Comparison of ENCODE assay signal across 33 cellular contexts in genomic region chr2:171772373-171772772, GRCh38.
DNase-seq lines count a peak whose midpoint lies in the region; ATAC-seq, FAIRE-seq and TF ChIP-seq lines count a peak whose summit lies in the region.
"Had no signal": no experiment of that assay in that cellular context is flagged by ENCODE, and none has a peak within 500 bp of the region (broad histone marks: within the 10 kb centered on the region; RNA-seq: fewer than 3 reads in every experiment).

No MANE protein-coding gene starts in this region.

- no peak for TF ChIP-seq RAD21 in HepG2 (CRISPR knock-in tag; IDR thresholded peaks at IDR 0.05)

- peak; percentile 98 for ATAC-seq in HepG2
- ATAC-seq in right lobe of liver = no peak
- ATAC-seq: A549; CD8-positive, alpha-beta T cell had no signal

- CTCF ChIA-PET in HepG2 (lab: Yijun Ruan, JAX; ENCODE audit: low intra/inter-chr PET ratio, low total read pairs) = no interaction called here

- H2AFZ ChIP-seq in HepG2 (ENCODE audit: low read length) = no peak overlapping the region
- no peak overlapping the region for H2AFZ ChIP-seq in astrocyte (ENCODE audit: low read depth, low read length)

- H3K9ac ChIP-seq in HepG2 (ENCODE audit: insufficient read depth, low read depth, low read length) = 0 out of 2 replicates have a peak overlapping the region, but pooled peaks have one; percentile 5
- H3K9ac ChIP-seq in astrocyte (ENCODE audit: low read length) = no peak overlapping the region
- H3K9ac ChIP-seq: BLaER1; BLaER1 treated with 17β-estradiol and CSF1 and Interleukin-3, amounts not matched to agents 10 nM and 100 nM had no signal

- peaks cover 13% of the 10 kb centered on the region for H3K36me3 Mint-ChIP-seq in astrocyte (ENCODE audit: low read depth, unreplicated experiment)

- peak; percentile 66 to 89; a peak in 3 of 4 replicates for TF ChIP-seq EP300 in HepG2 (IDR thresholded peaks at IDR 0.05; ENCODE audit: low read depth in 2 of 2, low read length in 2 of 2)
- TF ChIP-seq EP300 in HepG2 (CRISPR knock-in tag; IDR thresholded peaks at IDR 0.05; ENCODE audit: borderline replicate concordance) = no peak

- H3K4me3 Mint-ChIP-seq in astrocyte (ENCODE audit: unreplicated experiment) = no peak overlapping the region
- H3K4me3 Mint-ChIP-seq: B cell; CD14-positive monocyte; CD4-positive, alpha-beta memory T cell; CD4-positive, alpha-beta T cell; CD4-positive, CD25-positive, alpha-beta regulatory T cell; CD8-positive, alpha-beta memory T cell; CD8-positive, alpha-beta T cell had no signal

- TF ChIP-seq POLR2A in HepG2 (IDR thresholded peaks at IDR 0.05; ENCODE audit: insufficient read depth in 1 of 2, low read depth in 2 of 2, low read length in 2 of 2) = no peak
- no peak for TF ChIP-seq POLR2A in right lobe of liver (IDR thresholded peaks at IDR 0.05)

- no peaks in the 10 kb centered on the region for H3K27me3 ChIP-seq in HepG2 (ENCODE audit: control insufficient read depth in 1 of 2, insufficient read depth in 2 of 2, low read length in 2 of 2)
- no peaks in the 10 kb centered on the region for H3K27me3 ChIP-seq in right lobe of liver
- no peaks in the 10 kb centered on the region for H3K27me3 ChIP-seq in astrocyte (ENCODE audit: insufficient read depth, low read length)
- H3K27me3 ChIP-seq: BE2C; BLaER1; BLaER1 treated with 17β-estradiol and CSF1 and Interleukin-3, amounts not matched to agents 10 nM and 100 nM had no signal

- H3K4me1 ChIP-seq in HepG2 (ENCODE audit: insufficient read depth, low read length) = peaks cover 32% of the 10 kb centered on the region
- H3K4me1 ChIP-seq in right lobe of liver = peaks cover 0 to 4% (median 0%) of the 10 kb centered on the region in 4 donors
- H3K4me1 ChIP-seq in astrocyte (ENCODE audit: insufficient read depth, low read length) = no peaks in the 10 kb centered on the region
- H3K4me1 ChIP-seq: A549; BE2C; BLaER1; BLaER1 treated with 17β-estradiol and CSF1 and Interleukin-3, amounts not matched to agents 10 nM and 100 nM; Caco-2 had no signal

- H3K9me3 ChIP-seq in HepG2 (ENCODE audit: low read length) (peaks cover 7% of the 10 kb centered on the region; the same call in 1 of the 2 replicates), right lobe of liver (no peaks in the 10 kb centered on the region), astrocyte (ENCODE audit: insufficient read depth, low read depth, low read length) (no peaks in the 10 kb centered on the region)
- H3K9me3 ChIP-seq: BE2C, Caco-2 had no signal

- H3K27ac Mint-ChIP-seq in astrocyte (ENCODE audit: unreplicated experiment) = peak overlapping the region; percentile 8
- H3K27ac Mint-ChIP-seq: B cell; CD14-positive monocyte; CD4-positive, alpha-beta memory T cell; CD4-positive, alpha-beta T cell; CD8-positive, alpha-beta memory T cell; CD8-positive, alpha-beta T cell had no signal

- H4K20me1 ChIP-seq in HepG2 (ENCODE audit: insufficient read depth, low read length) = no peaks in the 10 kb centered on the region
- no peaks in the 10 kb centered on the region for H4K20me1 ChIP-seq in astrocyte (ENCODE audit: insufficient read depth, low read length)
- H4K20me1 ChIP-seq: BLaER1; BLaER1 treated with 17β-estradiol and CSF1 and Interleukin-3, amounts not matched to agents 10 nM and 100 nM had no signal

- H3K36me3 ChIP-seq in HepG2 (replicated peaks in 1 of 2; ENCODE audit: control insufficient read depth in 1 of 2, insufficient read depth in 2 of 2, low read length in 2 of 2) = no peaks in the 10 kb centered on the region
- H3K36me3 ChIP-seq in right lobe of liver = no peaks in the 10 kb centered on the region
- H3K36me3 ChIP-seq in astrocyte (ENCODE audit: insufficient read depth, low read length) = no peaks in the 10 kb centered on the region
- H3K36me3 ChIP-seq: BE2C had no signal

- 17% methylated on average over 5 of the region's 5 CpGs for WGBS in HepG2 (ENCODE audit: low lambda C conversion rate)
- WGBS in right lobe of liver (ENCODE audit: insufficient coverage, low coverage, low lambda C conversion rate, missing lambda C conversion rate) = 74% methylated on average over 5 of the region's 5 CpGs

- no TSS peak for BruUV-seq in HepG2 (replicated peaks; lab: Mats Ljungman, UMichigan)

- in situ Hi-C loops in HepG2 (cut with HindIII; ENCODE audit: extremely low pct_ligation_motif_present, low pct_unique_long_range_greater_than_20kb) = no loop called here

- H3K4me2 ChIP-seq in HepG2 (ENCODE audit: low read depth, low read length) (peak overlapping the region; percentile 44; the same call in 1 of the 2 replicates), astrocyte (ENCODE audit: low read length) (no peak overlapping the region)
- H3K4me2 ChIP-seq: A549; BLaER1; BLaER1 treated with 17β-estradiol and CSF1 and Interleukin-3, amounts not matched to agents 10 nM and 100 nM had no signal

- TF ChIP-seq CTCF in HepG2 (CRISPR knock-in tag; IDR thresholded peaks at IDR 0.05) (no peak), right lobe of liver (IDR thresholded peaks at IDR 0.05) (no peak), astrocyte (IDR thresholded peaks at IDR 0.05; ENCODE audit: insufficient read depth, low read depth, low read length) (no peak)

- H3K27ac ChIP-seq in HepG2 (ENCODE audit: extremely low read length, insufficient read depth, low read length) = peak overlapping the region; percentile 67
- no peak overlapping the region for H3K27ac ChIP-seq in right lobe of liver
- no peak overlapping the region for H3K27ac ChIP-seq in astrocyte (ENCODE audit: low read depth, low read length)
- H3K27ac ChIP-seq: 22Rv1; A549; BLaER1; BLaER1 treated with 17β-estradiol and CSF1 and Interleukin-3, amounts not matched to agents 10 nM and 100 nM; C4-2B had no signal

- H3K79me2 ChIP-seq in HepG2 (ENCODE audit: insufficient read depth, low read length) (no peaks in the 10 kb centered on the region), astrocyte (ENCODE audit: insufficient read depth, low read length) (no peaks in the 10 kb centered on the region)

- intact Hi-C loops in HepG2 (cut with micrococcal nuclease; ENCODE audit: unreplicated experiment) = no loop called here
- intact Hi-C loops in right lobe of liver (cut with DNase I) = no loop called here

- DNase-seq in HepG2 (ENCODE audit: low spot score) = peak; percentile 88
- no peak for DNase-seq in right lobe of liver
- no peak for DNase-seq in astrocyte (ENCODE audit: low read depth)
- no peak for DNase-seq in epidermal melanocyte (ENCODE audit: insufficient read length, low spot score)
- DNase-seq: 8988T; ACHN; AML-193; BE2C; C1 segment of cervical spinal cord; Caco-2; Calu3; CD4-positive, alpha-beta memory T cell; CD4-positive, alpha-beta T cell; CD4-positive, CD25-positive, alpha-beta regulatory T cell; CD8-positive, alpha-beta memory T cell; CD8-positive, alpha-beta T cell; COR-L47; DMS 273 treated with DMSO at 0.1 percent for 48 hours; DMS153; DMS53; DMS79; DMS79 treated with DMSO at 0.1 percent for 48 hours; DND-41; EL had no signal

- H3K4me1 Mint-ChIP-seq in astrocyte (ENCODE audit: low read depth, unreplicated experiment) = no peaks in the 10 kb centered on the region
- H3K4me1 Mint-ChIP-seq: B cell; CD14-positive monocyte; CD4-positive, alpha-beta memory T cell; CD8-positive, alpha-beta memory T cell had no signal

- FAIRE-seq in HepG2 (lab: Jason Lieb, UNC) (peak; percentile 43), astrocyte (lab: Jason Lieb, UNC) (no peak)
- FAIRE-seq: A204.1, A549, D721Med had no signal

- POLR2A ChIA-PET in HepG2 (lab: Yijun Ruan, JAX) = interaction anchor here (1.7 kb wide), 1 partner anchor 35 kb away, joined by 5 read pairs; no protein-coding TSS in a partner anchor

- no peak overlapping the region for H3K4me3 ChIP-seq in HepG2 (replicated peaks in 1 of 3; ENCODE audit: insufficient read depth in 1 of 3, low read depth in 2 of 3, low read length in 3 of 3)
- H3K4me3 ChIP-seq in right lobe of liver = no peak overlapping the region
- H3K4me3 ChIP-seq in astrocyte (ENCODE audit: insufficient read depth, low read depth, low read length) = no peak overlapping the region
- H3K4me3 ChIP-seq: A549; BLaER1; BLaER1 treated with 17β-estradiol and CSF1 and Interleukin-3, amounts not matched to agents 10 nM and 100 nM had no signal

- H3K9me3 Mint-ChIP-seq in astrocyte (ENCODE audit: unreplicated experiment) = peaks cover 6% of the 10 kb centered on the region

- H3K27me3 Mint-ChIP-seq in astrocyte (ENCODE audit: low read depth, unreplicated experiment) = no peaks in the 10 kb centered on the region
- H3K27me3 Mint-ChIP-seq: B cell; CD4-positive, alpha-beta memory T cell; CD4-positive, alpha-beta T cell; CD8-positive, alpha-beta memory T cell had no signal

TF ChIP-seq in HepG2, 621 proteins besides CTCF, POLR2A, EP300 and RAD21 (continues in another document):
- TF ChIP-seq ZNF18 (CRISPR knock-in tag; IDR thresholded peaks at IDR 0.05; ENCODE audit: insufficient replicate concordance) (no peak), SOX5 (CRISPR knock-in tag; IDR thresholded peaks at IDR 0.05; ENCODE audit: borderline replicate concordance) (peak; percentile 75; the same call in 1 of the 2 replicates), EED (CRISPR knock-in tag; IDR thresholded peaks at IDR 0.05) (no peak), ATAD3A (CRISPR knock-in tag; IDR thresholded peaks at IDR 0.05) (no peak), ZNF354B (CRISPR knock-in tag; IDR thresholded peaks at IDR 0.05) (no peak), ZNF138 (CRISPR knock-in tag; IDR thresholded peaks at IDR 0.05; ENCODE audit: low read depth) (no peak), ZNF709 (CRISPR knock-in tag; IDR thresholded peaks at IDR 0.05) (no peak), MYNN (CRISPR knock-in tag; IDR thresholded peaks at IDR 0.05; ENCODE audit: low read depth) (no peak), MZF1 (CRISPR knock-in tag; IDR thresholded peaks at IDR 0.05; ENCODE audit: borderline replicate concordance) (no peak)
